ENCODE assay signal across 26 cellular contexts in genomic region chr2:98376996-98377395, GRCh38. TPM values are rescaled to one million over a fixed set of nuclear protein-coding genes. Genes with fewer than 3 reads are reported as not detected.
"Had no signal": no experiment of that assay in that cellular context is flagged by ENCODE, and none has a peak within 500 bp of the region (broad histone marks: within the 10 kb centered on the region; RNA-seq: fewer than 3 reads in every experiment).

No MANE protein-coding gene starts in this region.

- H3K4me1 ChIP-seq: parathyroid adenoma had no signal

- H3K79me2 ChIP-seq: parathyroid adenoma had no signal

- H3K36me3 ChIP-seq: esophagus muscularis mucosa, gastroesophageal sphincter, heart left ventricle, left lung, neutrophil, sigmoid colon, tibial artery had no signal

- DNase-seq: activated CD4-positive, alpha-beta T cell treated with anti-CD3 and anti-CD28 coated beads, Interleukin-2, amount 50 U/mL, for 1 hour; activated CD4-positive, CD25-positive, alpha-beta regulatory T cell treated with anti-CD3 and anti-CD28 coated beads, Interleukin-2, amount 50 U/mL, for 72 hours; activated CD8-positive, alpha-beta memory T cell treated with anti-CD3 and anti-CD28 coated beads for 24 hours; activated CD8-positive, alpha-beta memory T cell treated with anti-CD3 and anti-CD28 coated beads, Interleukin-2, amount 50 U/mL, for 48 hours; activated effector memory CD4-positive, alpha-beta T cell treated with Interleukin-2 at 50 U/mL for 16 hours; activated naive CD4-positive, alpha-beta T cell treated with anti-CD3 and anti-CD28 coated beads, Interleukin-2, amount 50 U/mL, for 16 hours; activated T-cell treated with anti-CD3 and anti-CD28 coated beads, Interleukin-2, amount 50 U/mL, for 48 hours; aorta; effector CD8-positive, alpha-beta T cell; heart left ventricle; kidney; left lung; naive B cell; sigmoid colon; stimulated activated CD4-positive, alpha-beta T cell treated with anti-CD3 and anti-CD28 coated beads, Interleukin-1b, Interleukin-23, amount 100 ng/mL, for 48 hours; stimulated activated CD8-positive, alpha-beta memory T cell treated with anti-CD3 and anti-CD28 coated beads, Interleukin-4, amount 100 ng/mL, for 48 hours; stimulated activated naive CD4-positive, alpha-beta T cell; T1000; tibial artery had no signal

- H3K27ac ChIP-seq: esophagus muscularis mucosa, gastroesophageal sphincter, heart left ventricle, left lung, neutrophil, parathyroid adenoma, sigmoid colon, tibial artery had no signal

- H3K36me3 Mint-ChIP-seq: naive B cell had no signal

- H2AFZ ChIP-seq: parathyroid adenoma had no signal

- H3K9me3 ChIP-seq: esophagus muscularis mucosa, gastroesophageal sphincter, heart left ventricle, left lung, neutrophil, sigmoid colon, tibial artery had no signal

- H3K4me3 ChIP-seq: esophagus muscularis mucosa, gastroesophageal sphincter, heart left ventricle, left lung, sigmoid colon, tibial artery had no signal

- H3K9ac ChIP-seq: parathyroid adenoma had no signal

- H3K4me1 Mint-ChIP-seq: naive B cell had no signal

- H3K27me3 ChIP-seq: sigmoid colon had no signal

- H3K9me3 Mint-ChIP-seq: naive B cell had no signal

RNA-seq across cellular contexts. Expression of gene CNGA3, which starts 30.7 kb away (rescaled TPM):
- total RNA-seq: aorta; bronchial epithelial cell; endothelial cell of umbilical vein; kidney; T-helper 1 cell treated with Interleukin-12 subunit alpha and Interleukin-12 subunit beta and Interleukin-4 antibody, amounts not matched to agents 30 ng/mL and 1 ng/mL, for 36 hours had no signal
- polyA plus RNA-seq: aorta, endothelial cell of umbilical vein, heart left ventricle had no signal
